Comparison of ENCODE assay signal across 8 cellular contexts in genomic region chr10:84540617-84541288, GRCh38.
A peak's percentile ranks its signal among the peaks of the same experiment; 100 is the strongest.
DNase-seq lines count a peak whose midpoint lies in the region; ATAC-seq and TF ChIP-seq lines count a peak whose summit lies in the region.

No MANE protein-coding gene starts in this region.

- DNase-seq in activated naive CD8-positive, alpha-beta T cell treated with anti-CD3 and anti-CD28 coated beads, Interleukin-2, amount 50 U/mL, for 16 hours (ENCODE audit: low read depth, low spot score) = peak; percentile 30
- peak; percentile 67 to 81 (median 81) for DNase-seq in right cardiac atrium
- no peak for DNase-seq in retinal pigment epithelial cell (ENCODE audit: low read depth)
- DNase-seq in aorta = peak; percentile 68 to 92

- no peaks in the 10 kb centered on the region for H3K27me3 ChIP-seq in BLaER1 treated with 17β-estradiol and CSF1 and Interleukin-3, amounts not matched to agents 10 nM and 100 nM
- H3K27me3 ChIP-seq in SU-DHL-6 (ENCODE audit: low read length) (no peaks in the 10 kb centered on the region), right cardiac atrium (ENCODE audit: control insufficient read depth, insufficient read depth) (no peaks in the 10 kb centered on the region), aorta (ENCODE audit: control insufficient read depth in 1 of 2, insufficient read depth in 2 of 2, low read length in 1 of 2) (no peaks in the 10 kb centered on the region)

- peak overlapping the region in 1 of 11 experiments; percentile 30; a peak in 4 of 22 replicates for H3K9ac ChIP-seq in BLaER1 treated with 17β-estradiol and CSF1 and Interleukin-3, amounts not matched to agents 10 nM and 100 nM
- no peak overlapping the region for H3K9ac ChIP-seq in SU-DHL-6 (ENCODE audit: low read length)

- no peaks in the 10 kb centered on the region for H3K9me3 ChIP-seq in BLaER1 treated with 17β-estradiol and CSF1 and Interleukin-3, amounts not matched to agents 10 nM and 100 nM (replicated peaks in 1 of 11)
- no peaks in the 10 kb centered on the region for H3K9me3 ChIP-seq in SU-DHL-6 (ENCODE audit: insufficient read depth, low read length)
- H3K9me3 ChIP-seq in right cardiac atrium (ENCODE audit: control insufficient read depth, low read length) = no peaks in the 10 kb centered on the region
- no peaks in the 10 kb centered on the region for H3K9me3 ChIP-seq in aorta (ENCODE audit: control insufficient read depth, low read length)

- no peaks in the 10 kb centered on the region for H3K79me2 ChIP-seq in SU-DHL-6 (ENCODE audit: insufficient read depth, low read length)

- intact Hi-C loops in right cardiac atrium (cut with DNase I) = loop anchor here in 1 of 4 donors (10.0 kb wide), 1 partner anchor 1834 kb away; no protein-coding TSS in a partner anchor
- intact Hi-C loops in aorta (cut with DNase I) = loop anchor here (2.0 kb wide), 1 partner anchor 1836 kb away; no protein-coding TSS in a partner anchor

- no peak overlapping the region for H3K27ac ChIP-seq in BLaER1 treated with 17β-estradiol and CSF1 and Interleukin-3, amounts not matched to agents 10 nM and 100 nM
- no peak overlapping the region for H3K27ac ChIP-seq in SU-DHL-6 (ENCODE audit: low read depth, low read length)
- no peak overlapping the region for H3K27ac ChIP-seq in right cardiac atrium (ENCODE audit: low read length)
- H3K27ac ChIP-seq in aorta (ENCODE audit: low read depth in 1 of 2, low read length in 2 of 2) = no peak overlapping the region

- TF ChIP-seq CTCF in SU-DHL-6 (IDR thresholded peaks at IDR 0.05; ENCODE audit: insufficient read depth, low read length, poor library complexity, severe bottlenecking) (peak; percentile 38), retinal pigment epithelial cell (conservative IDR thresholded peaks at IDR 0.05; ENCODE audit: low read depth, low read length) (peak; percentile 82)

- no peaks in the 10 kb centered on the region for H3F3A ChIP-seq in SU-DHL-6 (ENCODE audit: insufficient read depth)

- WGBS in right cardiac atrium = 5% methylated on average over 51 of the region's 51 CpGs
- WGBS in aorta, 2 donors = 2 to 3% methylated on average over 51 of the region's 51 CpGs

- ATAC-seq in GM19324 (IDR thresholded peaks at IDR 0.05; ENCODE audit: low FRiP score, unreplicated experiment) (peak; percentile 85), HG03432 (IDR thresholded peaks at IDR 0.05; ENCODE audit: unreplicated experiment) (peak; percentile 94), right cardiac atrium (peak; percentile 80 to 84), aorta (ENCODE audit: low FRiP score) (peak; percentile 81)

- no peak overlapping the region for H2AFZ ChIP-seq in SU-DHL-6 (ENCODE audit: low read depth, low read length, severe bottlenecking)

- no peaks in the 10 kb centered on the region for H3K36me3 ChIP-seq in BLaER1 treated with 17β-estradiol and CSF1 and Interleukin-3, amounts not matched to agents 10 nM and 100 nM
- H3K36me3 ChIP-seq in SU-DHL-6 (ENCODE audit: low read length) = no peaks in the 10 kb centered on the region
- H3K36me3 ChIP-seq in aorta (ENCODE audit: control insufficient read depth in 1 of 2, insufficient read depth in 2 of 2, low read length in 1 of 2) = no peaks in the 10 kb centered on the region

- no peaks in the 10 kb centered on the region for H3K9me2 ChIP-seq in SU-DHL-6 (replicated peaks; ENCODE audit: insufficient read depth, low read length)

- peaks cover 0 to 13% (median 10%) of the 10 kb centered on the region in 10 experiments; a peak in 15 of 20 replicates for H3K4me1 ChIP-seq in BLaER1 treated with 17β-estradiol and CSF1 and Interleukin-3, amounts not matched to agents 10 nM and 100 nM
- H3K4me1 ChIP-seq in right cardiac atrium (ENCODE audit: control insufficient read depth, insufficient read depth, low read length) (no peaks in the 10 kb centered on the region), aorta (ENCODE audit: control insufficient read depth in 1 of 2, insufficient read depth in 2 of 2, low read length in 2 of 2) (no peaks in the 10 kb centered on the region)

- H4K20me1 ChIP-seq in BLaER1 treated with 17β-estradiol and CSF1 and Interleukin-3, amounts not matched to agents 10 nM and 100 nM = no peaks in the 10 kb centered on the region; a peak in 2 of 22 replicates
- H4K20me1 ChIP-seq in SU-DHL-6 (ENCODE audit: low read depth, low read length) = no peaks in the 10 kb centered on the region

- peak overlapping the region in 4 of 10 experiments; percentile 27 to 51 (median 44); a peak in 5 of 20 replicates for H3K4me3 ChIP-seq in BLaER1 treated with 17β-estradiol and CSF1 and Interleukin-3, amounts not matched to agents 10 nM and 100 nM
- H3K4me3 ChIP-seq in SU-DHL-6 (ENCODE audit: insufficient read depth, low read length, poor library complexity, severe bottlenecking) = no peak overlapping the region
- peak overlapping the region; percentile 46 for H3K4me3 ChIP-seq in right cardiac atrium (ENCODE audit: low read length)
- peak overlapping the region; percentile 44 for H3K4me3 ChIP-seq in retinal pigment epithelial cell (ENCODE audit: low read length)
- H3K4me3 ChIP-seq in aorta (ENCODE audit: low read length in 2 of 2) = peak overlapping the region; percentile 10 to 51

- peak overlapping the region; percentile 57 to 88 (median 71) for H3K4me2 ChIP-seq in BLaER1 treated with 17β-estradiol and CSF1 and Interleukin-3, amounts not matched to agents 10 nM and 100 nM
- H3K4me2 ChIP-seq in SU-DHL-6 (ENCODE audit: low read depth, low read length, poor library complexity, severe bottlenecking) = no peak overlapping the region
